In genomic region chr1:185434721-185435120, GRCh38 we compare ENCODE assay signal across 28 cellular contexts.
"Had no signal": no experiment of that assay in that cellular context is flagged by ENCODE, and none has a peak within 500 bp of the region (broad histone marks: within the 10 kb centered on the region; RNA-seq: fewer than 3 reads in every experiment).

No MANE protein-coding gene starts in this region.

- H3K9me3 ChIP-seq: colonic mucosa, esophagus muscularis mucosa, esophagus squamous epithelium, gastrocnemius medialis, gastroesophageal sphincter had no signal

- DNase-seq: colonic mucosa; cortex of kidney; dermis blood vessel endothelial cell; dorsolateral prefrontal cortex; effector CD4-positive, alpha-beta T cell; effector CD8-positive, alpha-beta T cell; effector memory CD4-positive, alpha-beta T cell; effector memory CD8-positive, alpha-beta T cell; endodermal cell; erythroblast; esophagus squamous epithelium; foreskin fibroblast; foreskin keratinocyte; foreskin melanocyte; gastrocnemius medialis; glutamatergic neuron; head of caudate nucleus; heart left ventricle; heart right ventricle had no signal

- ATAC-seq: effector memory CD8-positive, alpha-beta T cell; esophagus mucosa; foreskin keratinocyte; gastrocnemius medialis; gastroesophageal sphincter; heart left ventricle; heart right ventricle had no signal

- H3K27ac ChIP-seq: colonic mucosa, coronary artery, dorsolateral prefrontal cortex, epithelial cell of prostate, esophagus muscularis mucosa, esophagus squamous epithelium, foreskin keratinocyte, gastrocnemius medialis, gastroesophageal sphincter, heart left ventricle, heart right ventricle had no signal

- H3K4me3 ChIP-seq: colonic mucosa, coronary artery, dorsolateral prefrontal cortex, esophagus muscularis mucosa, esophagus squamous epithelium, gastrocnemius medialis, gastroesophageal sphincter, heart left ventricle, heart right ventricle had no signal

- H3K36me3 ChIP-seq: colonic mucosa, esophagus muscularis mucosa, esophagus squamous epithelium, gastrocnemius medialis, gastroesophageal sphincter, heart left ventricle, heart right ventricle had no signal

- FAIRE-seq: colon, endometrium, endothelial cell of umbilical vein, frontal cortex had no signal

- H3K27me3 ChIP-seq: colonic mucosa, esophagus muscularis mucosa, esophagus squamous epithelium, foreskin keratinocyte, gastrocnemius medialis, gastroesophageal sphincter, heart left ventricle, heart right ventricle had no signal

- H3K4me1 ChIP-seq: colonic mucosa, esophagus muscularis mucosa, gastrocnemius medialis, gastroesophageal sphincter had no signal
